14 cellular contexts compared by ENCODE assay signal in genomic region chr19:56660381-56661105, GRCh38. TPM values are rescaled to one million over a fixed set of nuclear protein-coding genes. Genes with fewer than 3 reads are reported as not detected.
DNase-seq lines count a peak whose midpoint lies in the region; ATAC-seq and TF ChIP-seq lines count a peak whose summit lies in the region.
"Had no signal": no experiment of that assay in that cellular context is flagged by ENCODE, and none has a peak within 500 bp of the region (broad histone marks: within the 10 kb centered on the region; RNA-seq: fewer than 3 reads in every experiment).

No MANE protein-coding gene starts in this region.

- TF ChIP-seq POLR2A in heart left ventricle (IDR thresholded peaks at IDR 0.05): no peak

- TF ChIP-seq CTCF in heart left ventricle (IDR thresholded peaks at IDR 0.05): peak; percentile 26 to 62 (median 46)
- TF ChIP-seq CTCF in retinal pigment epithelial cell (conservative IDR thresholded peaks at IDR 0.05; ENCODE audit: low read depth, low read length): peak; percentile 20
- peak in 1 of 2 experiments; percentile 36 for TF ChIP-seq CTCF in tibial artery (IDR thresholded peaks at IDR 0.05)

- WGBS in heart left ventricle, 4 donors: 12 to 18% (median 15%) methylated on average over 27 to 32 of the region's 32 CpGs

- peaks cover 0 to 10% (median 3%) of the 10 kb centered on the region in 12 donors for H3K4me1 ChIP-seq in heart left ventricle
- H3K4me1 ChIP-seq in tibial artery: peaks cover 0 to 5% (median 3%) of the 10 kb centered on the region in 4 donors
- H3K4me1 ChIP-seq: HAP-1 had no signal

- DNase-seq in NCI-H82 (lab: John Stamatoyannopoulos, UW) (peak; percentile 54), NCI-H82 treated with DMSO at 0.1 percent for 48 hours (lab: John Stamatoyannopoulos, UW; ENCODE audit: unreplicated experiment) (no peak), NCI-H2227 treated with DMSO at 0.1 percent for 48 hours (lab: John Stamatoyannopoulos, UW) (peak; percentile 35), heart left ventricle (peak; percentile 17 to 80 (median 58)), retinal pigment epithelial cell (ENCODE audit: low read depth) (no peak), tibial artery (no peak)
- DNase-seq: GF-D8, MG63, NCI-H526 treated with DMSO at 0.1 percent for 48 hours had no signal

- no peak overlapping the region for H3K27ac ChIP-seq in heart left ventricle
- H3K27ac ChIP-seq in tibial artery: no peak overlapping the region

- H3K36me3 ChIP-seq in heart left ventricle (peaks cover 0 to 34% (median 19%) of the 10 kb centered on the region in 9 donors), tibial artery (peaks cover 19 to 32% (median 21%) of the 10 kb centered on the region in 3 donors)
- H3K36me3 ChIP-seq: HAP-1, MG63 had no signal

- H3K9me3 ChIP-seq in heart left ventricle (peaks cover 0 to 37% (median 0%) of the 10 kb centered on the region in 12 donors), tibial artery (peaks cover 0 to 7% (median 0%) of the 10 kb centered on the region in 3 donors)
- H3K9me3 ChIP-seq: HAP-1, MG63 had no signal

- ATAC-seq in heart left ventricle (peak; percentile 20 to 82 (median 75)), HG03097 (IDR thresholded peaks at IDR 0.05; ENCODE audit: low FRiP score, unreplicated experiment) (no peak), GM19455 (IDR thresholded peaks at IDR 0.05; ENCODE audit: unreplicated experiment) (no peak)

- H3K27me3 ChIP-seq in heart left ventricle: no peaks in the 10 kb centered on the region
- H3K27me3 ChIP-seq in tibial artery: no peaks in the 10 kb centered on the region
- H3K27me3 ChIP-seq: MG63 had no signal

- H3K4me3 ChIP-seq in heart left ventricle (peak overlapping the region in 10 of 12 donors; percentile 1 to 30 (median 22)), retinal pigment epithelial cell (ENCODE audit: low read length) (no peak overlapping the region), tibial artery (peak overlapping the region in 1 of 2 donors; percentile 33)
- H3K4me3 ChIP-seq: HAP-1, MG63 had no signal

- intact Hi-C loops in heart left ventricle (cut with DNase I): loop anchor here in 1 of 10 donors (5.0 to 10.0 kb wide), 2 partner anchors 57 to 156 kb away; partner anchors contain the start of gene ZNF471
- intact Hi-C loops in tibial artery (cut with DNase I; ENCODE audit: low total_unique reads): no loop called here

RNA-seq across cellular contexts. Expression of gene ZNF835, which starts 11.0 kb away (rescaled TPM):
- total RNA-seq in heart left ventricle: 10 to 100 TPM in 2 of 9 donors, 1 to 10 TPM in 7; 1.9 to 16.0 (median 5.0) TPM
- polyA plus RNA-seq in heart left ventricle: 1 to 10 TPM; 1.2 to 1.9 TPM
- total RNA-seq: myocyte had no signal

RNA-seq across cellular contexts. Expression of gene SMIM17, which starts 17.6 kb away (rescaled TPM):
- under 1 TPM in 4 of 9 donors, not detected in 5; 0.25 to 0.72 (median 0.37) TPM for total RNA-seq in heart left ventricle
- under 1 TPM; 0.24 to 0.34 TPM for polyA plus RNA-seq in heart left ventricle
- total RNA-seq: T-helper 2 cell treated with Interferon-gamma antibody and Interleukin-4, amounts not matched to agents 100 ng/mL and 5 ng/mL, for 36 hours had no signal

Comparison
In these comparisons a context has a peak if more than half of its experiments do, and no peak if none do; other contexts are left out.
1. DNase-seq: peak in NCI-H82 (single experiment), NCI-H2227 treated with DMSO at 0.1 percent for 48 hours (single experiment) and heart left ventricle (5 of 5); none in NCI-H82 treated with DMSO at 0.1 percent for 48 hours (single experiment), retinal pigment epithelial cell (single experiment) and tibial artery (0 of 2).
2. ATAC-seq: peak in heart left ventricle (4 of 4); none in HG03097 (single experiment) and GM19455 (single experiment).